ENCODE assay signal across 1 cellular context in the genomic region with DNA sequence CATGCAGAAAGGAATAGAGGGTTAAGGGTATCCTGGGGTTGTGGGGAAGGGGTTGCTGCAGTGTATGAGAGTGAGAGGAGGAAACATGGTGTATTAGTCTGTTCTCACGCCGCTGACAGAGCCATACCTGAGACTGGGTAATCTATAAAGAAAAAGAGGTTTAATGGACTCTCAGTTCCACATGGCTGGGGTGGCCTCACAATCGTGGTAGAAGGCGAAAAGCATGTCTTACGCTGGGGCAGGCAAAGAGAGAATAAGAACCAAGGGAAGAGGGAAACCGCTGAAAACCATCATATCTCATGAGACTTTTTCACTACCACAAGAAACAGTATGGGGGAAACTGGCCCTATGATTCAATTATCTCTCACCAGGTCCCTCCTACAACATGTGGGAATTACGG.
TF ChIP-seq lines count a peak whose summit lies in the region.

No MANE protein-coding gene starts in this region.

TF ChIP-seq in GM12878, 131 proteins besides CTCF, POLR2A, EP300 and RAD21:
- no peak for TF ChIP-seq POLR2AphosphoS5 (IDR thresholded peaks at IDR 0.05; ENCODE audit: low read length)
- TF ChIP-seq RUNX3 (IDR thresholded peaks at IDR 0.05; ENCODE audit: low read length) = peak; percentile 27; the same call in 1 of the 2 replicates
- TF ChIP-seq, protein P1, sequence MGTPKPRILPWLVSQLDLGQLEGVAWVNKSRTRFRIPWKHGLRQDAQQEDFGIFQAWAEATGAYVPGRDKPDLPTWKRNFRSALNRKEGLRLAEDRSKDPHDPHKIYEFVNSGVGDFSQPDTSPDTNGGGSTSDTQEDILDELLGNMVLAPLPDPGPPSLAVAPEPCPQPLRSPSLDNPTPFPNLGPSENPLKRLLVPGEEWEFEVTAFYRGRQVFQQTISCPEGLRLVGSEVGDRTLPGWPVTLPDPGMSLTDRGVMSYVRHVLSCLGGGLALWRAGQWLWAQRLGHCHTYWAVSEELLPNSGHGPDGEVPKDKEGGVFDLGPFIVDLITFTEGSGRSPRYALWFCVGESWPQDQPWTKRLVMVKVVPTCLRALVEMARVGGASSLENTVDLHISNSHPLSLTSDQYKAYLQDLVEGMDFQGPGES (IDR thresholded peaks at IDR 0.05) = no peak
- TF ChIP-seq, protein P2, sequence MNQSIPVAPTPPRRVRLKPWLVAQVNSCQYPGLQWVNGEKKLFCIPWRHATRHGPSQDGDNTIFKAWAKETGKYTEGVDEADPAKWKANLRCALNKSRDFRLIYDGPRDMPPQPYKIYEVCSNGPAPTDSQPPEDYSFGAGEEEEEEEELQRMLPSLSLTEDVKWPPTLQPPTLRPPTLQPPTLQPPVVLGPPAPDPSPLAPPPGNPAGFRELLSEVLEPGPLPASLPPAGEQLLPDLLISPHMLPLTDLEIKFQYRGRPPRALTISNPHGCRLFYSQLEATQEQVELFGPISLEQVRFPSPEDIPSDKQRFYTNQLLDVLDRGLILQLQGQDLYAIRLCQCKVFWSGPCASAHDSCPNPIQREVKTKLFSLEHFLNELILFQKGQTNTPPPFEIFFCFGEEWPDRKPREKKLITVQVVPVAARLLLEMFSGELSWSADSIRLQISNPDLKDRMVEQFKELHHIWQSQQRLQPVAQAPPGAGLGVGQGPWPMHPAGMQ (IDR thresholded peaks at IDR 0.05; ENCODE audit: borderline replicate concordance) = no peak
- TF ChIP-seq, protein P3, sequence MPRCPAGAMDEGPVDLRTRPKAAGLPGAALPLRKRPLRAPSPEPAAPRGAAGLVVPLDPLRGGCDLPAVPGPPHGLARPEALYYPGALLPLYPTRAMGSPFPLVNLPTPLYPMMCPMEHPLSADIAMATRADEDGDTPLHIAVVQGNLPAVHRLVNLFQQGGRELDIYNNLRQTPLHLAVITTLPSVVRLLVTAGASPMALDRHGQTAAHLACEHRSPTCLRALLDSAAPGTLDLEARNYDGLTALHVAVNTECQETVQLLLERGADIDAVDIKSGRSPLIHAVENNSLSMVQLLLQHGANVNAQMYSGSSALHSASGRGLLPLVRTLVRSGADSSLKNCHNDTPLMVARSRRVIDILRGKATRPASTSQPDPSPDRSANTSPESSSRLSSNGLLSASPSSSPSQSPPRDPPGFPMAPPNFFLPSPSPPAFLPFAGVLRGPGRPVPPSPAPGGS (IDR thresholded peaks at IDR 0.05; ENCODE audit: borderline replicate concordance, insufficient read depth, low read depth, low read length, poor library complexity, severe bottlenecking) = no peak
- no peak for TF ChIP-seq ZNF274 (IDR thresholded peaks at IDR 0.05; ENCODE audit: insufficient read depth, insufficient read length)
TF ChIP-seq in GM12878: peak in this region for 1.
